In the genomic region with DNA sequence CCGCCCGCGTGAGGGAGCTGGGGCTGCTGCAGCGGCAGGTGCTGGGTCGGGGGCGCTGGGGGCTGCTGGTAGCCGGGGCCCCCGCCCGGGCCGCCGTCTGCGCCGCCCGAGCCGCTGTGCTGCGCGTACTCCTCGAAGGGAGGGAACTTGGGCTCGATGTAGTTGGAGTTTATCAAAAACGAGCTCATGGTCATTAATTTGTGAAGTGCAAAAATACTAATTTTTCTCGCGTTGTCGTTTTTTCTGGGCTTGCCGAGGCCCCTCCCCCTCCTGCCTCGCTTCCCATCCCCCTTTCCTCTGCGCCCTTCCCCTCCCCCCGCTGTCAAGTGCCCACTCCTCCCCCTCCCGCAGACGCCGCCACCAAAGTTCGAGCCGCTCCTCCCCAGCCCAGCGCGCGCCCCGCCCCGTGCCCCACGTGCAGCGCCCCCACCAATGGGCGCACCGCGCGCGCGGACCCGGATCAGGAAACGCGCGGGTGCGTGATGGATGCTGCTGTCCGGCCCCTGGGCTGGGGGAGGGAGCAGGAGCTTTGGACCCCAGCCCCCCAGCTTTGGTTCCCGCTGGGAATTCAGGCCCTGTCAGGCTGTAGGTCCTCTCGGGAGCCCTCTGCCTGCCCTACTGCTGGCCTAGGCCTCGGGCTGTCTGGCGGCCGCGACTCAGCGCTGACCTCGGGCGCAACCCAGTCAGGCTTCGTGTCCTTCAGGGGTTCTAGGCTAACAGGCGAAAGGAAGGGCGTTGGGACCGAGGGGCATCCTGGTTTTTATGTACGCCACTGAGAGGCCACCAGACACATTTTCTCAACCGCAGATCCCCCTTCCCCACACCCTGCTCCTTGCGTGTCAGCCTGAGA, we compare ENCODE assay signal across 8 cellular contexts. TPM values are rescaled to one million over a fixed set of nuclear protein-coding genes. Genes with fewer than 3 reads are reported as not detected.
DNase-seq lines count a peak whose midpoint lies in the region; ATAC-seq, FAIRE-seq and TF ChIP-seq lines count a peak whose summit lies in the region.

A gene (minus strand): TSS at position 218 of the 850 bp plus-strand sequence. CDS start 24 bp downstream, at position 194.

- H2BK5ac ChIP-seq in H1 (ENCODE audit: low read depth, low read length), result no peak within 1 kb of the TSS

- TF ChIP-seq RAD21 in H1 (IDR thresholded peaks at IDR 0.05 in 1 of 2, conservative IDR thresholded peaks at IDR 0.05 in 1 of 2; ENCODE audit: low read depth in 2 of 2, low read length in 2 of 2), result no peak

- H3K9me3 ChIP-seq in H1 (ENCODE audit: insufficient read depth in 2 of 2, low read depth in 1 of 2, low read length in 1 of 2) (peaks cover 0 to 4% of the 10 kb centered on the region in 2 experiments; a peak in 1 of 4 replicates), mucosa of rectum (ENCODE audit: control insufficient read depth in 2 of 2, low read length in 2 of 2) (no peaks in the 10 kb centered on the region)

- no peak within 1 kb of the TSS for H3K9ac ChIP-seq in H1 (replicated peaks in 1 of 4; ENCODE audit: extremely low read depth in 1 of 4, low read depth in 3 of 4, low read length in 3 of 4)
- H3K9ac ChIP-seq in mucosa of rectum (ENCODE audit: low read depth in 1 of 2, low read length in 2 of 2), result peak within 1 kb of the TSS; percentile 79 to 91

- no peak within 1 kb of the TSS for H4K8ac ChIP-seq in H1 (ENCODE audit: extremely low read depth, insufficient read depth, low read length)

- H3K4me1 ChIP-seq in H1 (replicated peaks in 1 of 4; ENCODE audit: control insufficient read depth in 3 of 4, insufficient read depth in 4 of 4, low read length in 3 of 4), result peaks cover 0 to 4% (median 2%) of the 10 kb centered on the region in 4 experiments; a peak in 4 of 7 replicates
- peaks cover 57 to 61% of the 10 kb centered on the region in 2 donors for H3K4me1 ChIP-seq in mucosa of rectum (ENCODE audit: control insufficient read depth in 2 of 2, insufficient read depth in 2 of 2, low read length in 2 of 2)

- H4K20me1 ChIP-seq in H1 (replicated peaks in 1 of 2; ENCODE audit: control insufficient read depth in 1 of 2, insufficient read depth in 2 of 2, low read length in 2 of 2), result peaks cover 11 to 28% of the 10 kb centered on the region in 2 experiments

- POLR2A ChIA-PET in H1 (lab: Charles Lee; ENCODE audit: partially characterized antibody), result no interaction called here

- no peak within 1 kb of the TSS for H4K5ac ChIP-seq in H1 (ENCODE audit: insufficient read length, low read depth, low read length)

- H3K27me3 ChIP-seq in H1 (replicated peaks in 1 of 4; ENCODE audit: control insufficient read depth in 3 of 4, extremely low read depth in 1 of 4, insufficient read depth in 3 of 4, low read length in 3 of 4) (peaks cover 97 to 100% (median 100%) of the 10 kb centered on the region in 4 experiments), mucosa of rectum (ENCODE audit: control insufficient read depth in 2 of 2, insufficient read depth in 2 of 2, low read length in 2 of 2) (no peaks in the 10 kb centered on the region)

- peak; percentile 33 for TF ChIP-seq POLR2A in GM18505 (IDR thresholded peaks at IDR 0.05; ENCODE audit: borderline replicate concordance, extremely low read depth, insufficient read depth, insufficient read length)
- no peak for TF ChIP-seq POLR2A in H1 (IDR thresholded peaks at IDR 0.05; ENCODE audit: control extremely low read depth in 1 of 2, low read depth in 2 of 2, low read length in 2 of 2)

- no peak within 1 kb of the TSS for H2BK12ac ChIP-seq in H1 (ENCODE audit: low read depth, low read length)

- H3K27ac ChIP-seq in H1 (ENCODE audit: low read depth, low read length) (no peak within 1 kb of the TSS), mucosa of rectum (ENCODE audit: low read depth in 2 of 2, low read length in 2 of 2) (peak within 1 kb of the TSS; percentile 90 to 94)

- no peak within 1 kb of the TSS for H4K91ac ChIP-seq in H1 (replicated peaks; ENCODE audit: insufficient read length, low read length)

- no peak within 1 kb of the TSS for H2BK15ac ChIP-seq in H1 (ENCODE audit: low read length)

- H3K4ac ChIP-seq in H1 (replicated peaks; ENCODE audit: insufficient read length, low read depth, low read length), result no peak within 1 kb of the TSS

- H3K14ac ChIP-seq in H1 (ENCODE audit: insufficient read length), result no peak within 1 kb of the TSS

- no peak within 1 kb of the TSS for H3K18ac ChIP-seq in H1 (ENCODE audit: extremely low read depth, low read length)

- no peak within 1 kb of the TSS for H2BK20ac ChIP-seq in H1 (ENCODE audit: low read length)

- H3K23ac ChIP-seq in H1 (ENCODE audit: insufficient read length), result no peak within 1 kb of the TSS

- peak within 1 kb of the TSS; percentile 56 to 63 for H3K4me2 ChIP-seq in H1 (ENCODE audit: insufficient read depth in 1 of 2, low read depth in 2 of 2, low read length in 2 of 2)

- H3K56ac ChIP-seq in H1 (replicated peaks; ENCODE audit: insufficient read length, low read depth, low read length), result no peak within 1 kb of the TSS

- H3K79me1 ChIP-seq in H1 (ENCODE audit: low read depth, low read length), result no peaks in the 10 kb centered on the region

- H3K4me3 ChIP-seq in H1 (ENCODE audit: extremely low read depth in 1 of 4, insufficient read depth in 2 of 4, low read depth in 3 of 4, low read length in 4 of 4), result peak within 1 kb of the TSS; percentile 19 to 60 (median 36); a peak in 7 of 8 replicates
- peak within 1 kb of the TSS; percentile 77 to 88 for H3K4me3 ChIP-seq in mucosa of rectum (ENCODE audit: low read length in 2 of 2)

- TF ChIP-seq CTCF in H1 (IDR thresholded peaks at IDR 0.05; ENCODE audit: control extremely low read depth in 1 of 3, insufficient read depth in 1 of 3, low read depth in 1 of 3, low read length in 3 of 3), result no peak

- no peak for ATAC-seq in GM18505 (IDR thresholded peaks at IDR 0.05; ENCODE audit: unreplicated experiment)
- no peak for ATAC-seq in GM21360 (IDR thresholded peaks at IDR 0.05; ENCODE audit: unreplicated experiment)

- H3K79me2 ChIP-seq in H1 (ENCODE audit: control insufficient read depth in 1 of 2, insufficient read depth in 2 of 2, low read length in 2 of 2), result no peaks in the 10 kb centered on the region

- no peak within 1 kb of the TSS for H2BK120ac ChIP-seq in H1 (replicated peaks; ENCODE audit: low read depth, low read length)

- TF ChIP-seq EP300 in H1 (IDR thresholded peaks at IDR 0.05; ENCODE audit: borderline replicate concordance in 1 of 2, low read depth in 2 of 2, low read length in 2 of 2), result no peak

- CTCF ChIA-PET in H1 (lab: Charles Lee; ENCODE audit: partially characterized antibody), result interaction anchor here (0.8 to 2.7 kb wide), 11 partner anchors 11 to 444 kb away, joined by 3 to 13 read pairs (median 3); a partner anchor contains a TSS

- peaks cover 4% of the 10 kb centered on the region; the same call in 1 of the 2 replicates for H3K23me2 ChIP-seq in H1 (ENCODE audit: low read depth, low read length)

- H2AK5ac ChIP-seq in H1 (ENCODE audit: low read depth, low read length), result no peak within 1 kb of the TSS

- FAIRE-seq in H1 (lab: Jason Lieb, UNC) (no peak), GM19239 (lab: Jason Lieb, UNC) (no peak)

- no peak within 1 kb of the TSS for H2AFZ ChIP-seq in H1 (ENCODE audit: low read length)

- H3K36me3 ChIP-seq in H1 (ENCODE audit: control insufficient read depth in 2 of 4, insufficient read depth in 4 of 4, low read length in 3 of 4) (peaks cover 0 to 16% (median 0%) of the 10 kb centered on the region in 4 experiments; a peak in 2 of 8 replicates), mucosa of rectum (ENCODE audit: control insufficient read depth in 2 of 2, insufficient read depth in 2 of 2, low read length in 2 of 2) (peaks cover 0 to 7% of the 10 kb centered on the region in 2 donors)

- 4% methylated on average over 19 of the region's 67 CpGs; no CpG with 5 or more reads in 1 of the 2 experiments for WGBS in H1 (ENCODE audit: extremely low coverage in 1 of 2, insufficient coverage in 1 of 2, insufficient read length in 1 of 2, insufficient replicate concordance in 2 of 2, low coverage in 1 of 2, low lambda C conversion rate in 2 of 2, missing lambda C conversion rate in 1 of 2), 2 experiments

- DNase-seq in NCI-H2171 treated with DMSO at 0.1 percent for 48 hours (lab: John Stamatoyannopoulos, UW), result peak; percentile 90
- DNase-seq in activated CD8-positive, alpha-beta memory T cell treated with anti-CD3 and anti-CD28 coated beads for 1 hour (ENCODE audit: extremely low read depth in 1 of 2, low read depth in 1 of 2), result peak; percentile 42 to 50
- DNase-seq in H1 (ENCODE audit: low read depth in 1 of 2, low spot score in 2 of 2), result peak in 1 of 2 experiments; percentile 91
- DNase-seq in stimulated activated CD8-positive, alpha-beta memory T cell treated with anti-CD3 and anti-CD28 coated beads, Interleukin-4, amount 100 ng/mL, for 4 hours (ENCODE audit: low read depth in 2 of 2, low spot score in 1 of 2), result peak; percentile 22 to 58
- DNase-seq in GM19239 (ENCODE audit: insufficient read length, low spot score), result no peak

TF ChIP-seq in H1, 55 proteins besides CTCF, POLR2A, EP300 and RAD21 (continues in another document):
- TF ChIP-seq POLR2AphosphoS5 (IDR thresholded peaks at IDR 0.05; ENCODE audit: low read depth, low read length) (no peak), HDAC2 (IDR thresholded peaks at IDR 0.05; ENCODE audit: borderline replicate concordance in 1 of 2, low read depth in 2 of 2, low read length in 2 of 2) (peak; percentile 25 to 62; a peak in 1 of 4 replicates), RNF2 (IDR thresholded peaks at IDR 0.05; ENCODE audit: borderline replicate concordance, low read depth, low read length, missing control alignments, poor library complexity, severe bottlenecking) (peak; percentile 94), EZH2 (IDR thresholded peaks at IDR 0.05; ENCODE audit: low read depth, low read length, severe bottlenecking) (peak; percentile 76), CBX8 (IDR thresholded peaks at IDR 0.05; ENCODE audit: borderline replicate concordance, low read depth, low read length) (no peak)
- TF ChIP-seq, protein P1, sequence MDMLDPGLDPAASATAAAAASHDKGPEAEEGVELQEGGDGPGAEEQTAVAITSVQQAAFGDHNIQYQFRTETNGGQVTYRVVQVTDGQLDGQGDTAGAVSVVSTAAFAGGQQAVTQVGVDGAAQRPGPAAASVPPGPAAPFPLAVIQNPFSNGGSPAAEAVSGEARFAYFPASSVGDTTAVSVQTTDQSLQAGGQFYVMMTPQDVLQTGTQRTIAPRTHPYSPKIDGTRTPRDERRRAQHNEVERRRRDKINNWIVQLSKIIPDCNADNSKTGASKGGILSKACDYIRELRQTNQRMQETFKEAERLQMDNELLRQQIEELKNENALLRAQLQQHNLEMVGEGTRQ (IDR thresholded peaks at IDR 0.05; ENCODE audit: low read length), result peak; percentile 95

RNA-seq across cellular contexts. Expression of the gene that starts here (rescaled TPM):
- total RNA-seq in H1 (2021; fragmentation: NEBNext Ultra II Directional; extraction: Animal tissue kit (Norgen Biotek cat#: 25700)), result not detected in 2 replicates
- polyA plus RNA-seq in H1 (2011; rRNA removed), result not detected in 2 replicates
- not detected for polyA plus RNA-seq in H1 (2011; cell fraction: cytosol; rRNA removed)
- not detected for polyA plus RNA-seq in H1 (2011; cell fraction: nucleus; rRNA removed)
- not detected in 4 replicates for polyA plus RNA-seq in H1 (2012, experiment 1 of 2)
- polyA plus RNA-seq in H1 (2012, experiment 2 of 2), result not detected
- not detected for polyA plus RNA-seq in H1 (2013, experiment 1 of 2)
- polyA plus RNA-seq in H1 (2013, experiment 2 of 2), result not detected
- not detected in 2 replicates for polyA minus RNA-seq in H1 (2011; rRNA and poly(A)+ RNA removed)
- not detected for polyA minus RNA-seq in H1 (2011; cell fraction: cytosol; rRNA and poly(A)+ RNA removed)
- polyA minus RNA-seq in H1 (2011; cell fraction: nucleus; rRNA and poly(A)+ RNA removed), result not detected

Comparison
In these comparisons a context has a peak if more than half of its experiments do, and no peak if none do; other contexts are left out.
1. H3K9ac ChIP-seq: peak in mucosa of rectum (2 of 2); none in H1 (0 of 4).